Comparison of ENCODE assay signal across 11 cellular contexts in genomic region chr6:33851959-33852358, GRCh38. TPM values are rescaled to one million over a fixed set of nuclear protein-coding genes. Genes with fewer than 3 reads are reported as not detected.
DNase-seq lines count a peak whose midpoint lies in the region; ATAC-seq, FAIRE-seq and TF ChIP-seq lines count a peak whose summit lies in the region.
"Had no signal": no experiment of that assay in that cellular context is flagged by ENCODE, and none has a peak within 500 bp of the region (broad histone marks: within the 10 kb centered on the region; RNA-seq: fewer than 3 reads in every experiment).

No MANE protein-coding gene starts in this region.

- H2BK5ac ChIP-seq in mesendoderm (ENCODE audit: low read length) = no peak overlapping the region

- H2BK15ac ChIP-seq in mesendoderm (replicated peaks; ENCODE audit: low read depth) = no peak overlapping the region

- no peak overlapping the region for H2AK5ac ChIP-seq in mesendoderm (ENCODE audit: low read length)

- H3K79me2 ChIP-seq in mesendoderm (ENCODE audit: control insufficient read depth, insufficient read depth, low read length) = no peaks in the 10 kb centered on the region

- peak; percentile 27 for DNase-seq in G401 (ENCODE audit: low spot score)
- DNase-seq in M059J (ENCODE audit: low read depth) = peak; percentile 46
- peak; percentile 18 for DNase-seq in bronchial epithelial cell (ENCODE audit: low read depth)
- peak; percentile 96 for DNase-seq in mesendoderm
- DNase-seq in GM19239 (ENCODE audit: insufficient read length, low spot score) = no peak
- no peak for DNase-seq in pons (ENCODE audit: low spot score)
- DNase-seq: activated T-cell treated with anti-CD3 and anti-CD28 coated beads, Interleukin-2, amount 50 U/mL, for 24 hours; naive B cell; upper lobe of left lung had no signal

- peak; percentile 72 for TF ChIP-seq CTCF in bronchial epithelial cell (IDR thresholded peaks at IDR 0.05; ENCODE audit: insufficient read depth, low read length, severe bottlenecking)

- FAIRE-seq in bronchial epithelial cell (lab: Jason Lieb, UNC) (no peak), GM19239 (lab: Jason Lieb, UNC) (no peak)

- peaks cover 19% of the 10 kb centered on the region for H3K4me1 ChIP-seq in mesendoderm (ENCODE audit: control insufficient read depth, low read depth, low read length)

- H3K56ac ChIP-seq in mesendoderm (ENCODE audit: low read length) = peak overlapping the region; percentile 78

- peaks cover 6% of the 10 kb centered on the region for H3K27me3 ChIP-seq in bronchial epithelial cell (ENCODE audit: control insufficient read depth, insufficient read depth, low read length)
- H3K27me3 ChIP-seq in mesendoderm (ENCODE audit: insufficient read depth, low read length, poor library complexity) = no peaks in the 10 kb centered on the region
- H3K27me3 ChIP-seq: upper lobe of left lung had no signal

- no peak overlapping the region for H4K5ac ChIP-seq in mesendoderm (ENCODE audit: low read length)

- H3K27ac ChIP-seq in mesendoderm (ENCODE audit: low read depth, low read length) = no peak overlapping the region
- H3K27ac ChIP-seq: upper lobe of left lung had no signal

- no peak for ATAC-seq in GM18519 (IDR thresholded peaks at IDR 0.05; ENCODE audit: low FRiP score, unreplicated experiment)
- no peak for ATAC-seq in GM18511 (IDR thresholded peaks at IDR 0.05; ENCODE audit: unreplicated experiment)

- H3K36me3 ChIP-seq in bronchial epithelial cell (ENCODE audit: control insufficient read depth, insufficient read depth, low read length) = no peaks in the 10 kb centered on the region
- no peaks in the 10 kb centered on the region for H3K36me3 ChIP-seq in mesendoderm (ENCODE audit: control insufficient read depth, insufficient read depth, low read length)
- H3K36me3 ChIP-seq: upper lobe of left lung had no signal

- H3K23ac ChIP-seq in mesendoderm (ENCODE audit: low read length) = no peak overlapping the region

- peak overlapping the region; percentile 20 for H3K18ac ChIP-seq in mesendoderm (ENCODE audit: low read length)

- no peak overlapping the region for H4K8ac ChIP-seq in mesendoderm (ENCODE audit: low read depth, low read length)

- in situ Hi-C loops in G401 (cut with HindIII; ENCODE audit: low sequenced_read_pairs) = loop anchor here (10.0 kb wide), 1 partner anchor 113 kb away; no protein-coding TSS in a partner anchor

- H3K4me2 ChIP-seq in mesendoderm (ENCODE audit: low read length) = no peak overlapping the region

- no peak overlapping the region for H2BK120ac ChIP-seq in mesendoderm (ENCODE audit: low read depth, low read length)

- H3K4ac ChIP-seq in mesendoderm (ENCODE audit: low read depth, low read length) = peak overlapping the region; percentile 25

- H3K79me1 ChIP-seq in mesendoderm (ENCODE audit: low read length) = no peaks in the 10 kb centered on the region

- no CpG with 5 or more reads among the region's 8 CpGs for WGBS in mesendoderm (ENCODE audit: extremely low coverage, insufficient coverage, low lambda C conversion rate)

- H3K4me3 ChIP-seq in bronchial epithelial cell (ENCODE audit: low read depth, low read length) = no peak overlapping the region
- H3K4me3 ChIP-seq in mesendoderm (ENCODE audit: low read length) = no peak overlapping the region
- H3K4me3 ChIP-seq: upper lobe of left lung had no signal

- no peak overlapping the region for H3K9ac ChIP-seq in mesendoderm (ENCODE audit: low read length)

RNA-seq across cellular contexts. Expression of gene MLN, which starts 48.2 kb away (rescaled TPM):
- 2.5 TPM in 1 of 2 replicates, not detected in the other for total RNA-seq in G401 (2014; rRNA removed; shearing (Covaris generic))
- total RNA-seq in M059J (2014; rRNA removed; shearing (Covaris generic)) = not detected in 2 replicates
- not detected in 2 replicates for total RNA-seq in bronchial epithelial cell
- polyA plus RNA-seq in mesendoderm (2013, experiment 1 of 2) = not detected
- not detected for polyA plus RNA-seq in mesendoderm (2013, experiment 2 of 2)
- total RNA-seq: upper lobe of left lung had no signal

Comparison
In these comparisons a context has a peak if more than half of its experiments do, and no peak if none do; other contexts are left out.
1. DNase-seq: peak in G401 (single experiment), M059J (single experiment), bronchial epithelial cell (single experiment) and mesendoderm (single experiment); none in GM19239 (single experiment) and pons (single experiment).